31 cellular contexts compared by ENCODE assay signal in genomic region chr12:39638840-39639239, GRCh38. TPM values are rescaled to one million over a fixed set of nuclear protein-coding genes. Genes with fewer than 3 reads are reported as not detected.
"Had no signal": no experiment of that assay in that cellular context is flagged by ENCODE, and none has a peak within 500 bp of the region (broad histone marks: within the 10 kb centered on the region; RNA-seq: fewer than 3 reads in every experiment).

No MANE protein-coding gene starts in this region.

- FAIRE-seq: bronchial epithelial cell, TTC549 had no signal

- H3K27me3 ChIP-seq: ascending aorta, cardiac muscle cell had no signal

- DNase-seq: activated CD4-positive, alpha-beta memory T cell treated with anti-CD3 and anti-CD28 coated beads, Interleukin-2, amount 10 ng/mL, durations not matched to agents 7 days and 5 days; activated CD4-positive, alpha-beta T cell treated with anti-CD3 and anti-CD28 coated beads for 1 hour; activated CD4-positive, alpha-beta T cell treated with anti-CD3 and anti-CD28 coated beads for 36 hours; activated CD4-positive, alpha-beta T cell treated with anti-CD3 and anti-CD28 coated beads for 48 hours; activated CD4-positive, alpha-beta T cell treated with anti-CD3 and anti-CD28 coated beads, Interleukin-2, amount 10 ng/mL, durations not matched to agents 7 days and 5 days; activated CD4-positive, alpha-beta T cell treated with anti-CD3 and anti-CD28 coated beads, Interleukin-2, amount 50 U/mL, for 48 hours; activated CD4-positive, CD25-positive, alpha-beta regulatory T cell; activated CD8-positive, alpha-beta memory T cell treated with anti-CD3 and anti-CD28 coated beads for 24 hours; activated CD8-positive, alpha-beta memory T cell treated with anti-CD3 and anti-CD28 coated beads, Interleukin-2, amount 10 ng/mL, durations not matched to agents 7 days and 5 days; activated CD8-positive, alpha-beta memory T cell treated with anti-CD3 and anti-CD28 coated beads, Interleukin-2, amount 50 U/mL, for 48 hours; activated CD8-positive, alpha-beta T cell treated with anti-CD3 and anti-CD28 coated beads, Interleukin-2, amount 10 ng/mL, durations not matched to agents 7 days and 5 days; activated effector memory CD4-positive, alpha-beta T cell treated with Interleukin-2 at 50 U/mL for 16 hours; activated gamma-delta T cell; activated naive CD4-positive, alpha-beta T cell treated with anti-CD3 and anti-CD28 coated beads, Interleukin-2, amount 10 ng/mL, durations not matched to agents 7 days and 5 days; activated naive CD4-positive, alpha-beta T cell treated with Interleukin-2 at 50 U/mL for 16 hours; activated naive CD8-positive, alpha-beta T cell treated with anti-CD3 and anti-CD28 coated beads, Interleukin-2, amount 10 ng/mL, durations not matched to agents 7 days and 5 days; activated naive CD8-positive, alpha-beta T cell treated with anti-CD3 and anti-CD28 coated beads, Interleukin-2, amount 50 U/mL, for 24 hours; activated T-cell treated with anti-CD3 and anti-CD28 coated beads, Interleukin-2, amount 50 U/mL, for 24 hours; activated T-cell treated with anti-CD3 and anti-CD28 coated beads, Interleukin-2, amount 50 U/mL, for 48 hours; amygdala; anterior cingulate cortex; caudate nucleus; cerebellar nuclear complex; T-helper 2 cell; T-helper 9 cell had no signal

- H3K9me3 ChIP-seq: ascending aorta had no signal

- H3K4me3 ChIP-seq: ascending aorta, cardiac muscle cell had no signal

- H3K4me1 ChIP-seq: ascending aorta had no signal

- H3K27ac ChIP-seq: ascending aorta, cardiac muscle cell, VCaP had no signal

- ATAC-seq: activated CD4-positive, alpha-beta T cell treated with anti-CD3 and anti-CD28 coated beads for 36 hours; activated CD4-positive, CD25-positive, alpha-beta regulatory T cell treated with anti-CD3 and anti-CD28 coated beads, Interleukin-2, amount 50 U/mL, for 24 hours; activated CD8-positive, alpha-beta memory T cell treated with anti-CD3 and anti-CD28 coated beads, Interleukin-2, amount 10 ng/mL, durations not matched to agents 7 days and 5 days; activated CD8-positive, alpha-beta T cell treated with anti-CD3 and anti-CD28 coated beads, Interleukin-2, amount 10 ng/mL, durations not matched to agents 7 days and 5 days; activated naive CD8-positive, alpha-beta T cell treated with anti-CD3 and anti-CD28 coated beads, Interleukin-2, amount 50 U/mL, for 24 hours had no signal

- H3K36me3 ChIP-seq: ascending aorta, cardiac muscle cell had no signal

RNA-seq across cellular contexts. Expression of gene ABCD2, which starts 19.2 kb away (rescaled TPM):
- total RNA-seq: bronchial epithelial cell had no signal
